Comparison of ENCODE assay signal across 9 cellular contexts in genomic region chr17:41734949-41735313, GRCh38. TPM values are rescaled to one million over a fixed set of nuclear protein-coding genes. Genes with fewer than 3 reads are reported as not detected.
A peak's percentile ranks its signal among the peaks of the same experiment; 100 is the strongest.
DNase-seq lines count a peak whose midpoint lies in the region; ATAC-seq and TF ChIP-seq lines count a peak whose summit lies in the region.
"Had no signal": no experiment of that assay in that cellular context is flagged by ENCODE, and none has a peak within 500 bp of the region (broad histone marks: within the 10 kb centered on the region; RNA-seq: fewer than 3 reads in every experiment).

No MANE protein-coding gene starts in this region.

- 3 to 4% methylated on average over 20 to 21 of the region's 23 CpGs for WGBS in testis, 2 donors

- H3K36me3 Mint-ChIP-seq in nephron progenitor cell (ENCODE audit: low read depth): no peaks in the 10 kb centered on the region
- H3K36me3 Mint-ChIP-seq in activated CD8-positive, alpha-beta T cell treated with anti-CD3 and anti-CD28 coated beads, Interleukin-2, amount 10 ng/mL, durations not matched to agents 7 days and 5 days (ENCODE audit: low read depth): no peaks in the 10 kb centered on the region

- peaks cover 16% of the 10 kb centered on the region for H3K4me1 ChIP-seq in testis

- peaks cover 79% of the 10 kb centered on the region for H3K27me3 Mint-ChIP-seq in nephron progenitor cell (ENCODE audit: low read depth, poor library complexity)
- H3K27me3 Mint-ChIP-seq in activated CD8-positive, alpha-beta T cell treated with anti-CD3 and anti-CD28 coated beads, Interleukin-2, amount 10 ng/mL, durations not matched to agents 7 days and 5 days (ENCODE audit: low read depth): peaks cover 52% of the 10 kb centered on the region

- intact Hi-C loops in testis (cut with DNase I; ENCODE audit: low total_unique reads): loop anchor here (10.0 kb wide), 1 partner anchor 60 kb away; no protein-coding TSS in a partner anchor

- ATAC-seq in HG03460 (IDR thresholded peaks at IDR 0.05; ENCODE audit: unreplicated experiment): no peak
- no peak for ATAC-seq in activated CD8-positive, alpha-beta T cell treated with anti-CD3 and anti-CD28 coated beads, Interleukin-2, amount 10 ng/mL, durations not matched to agents 7 days and 5 days
- no peak for ATAC-seq in HG02642 (IDR thresholded peaks at IDR 0.05; ENCODE audit: poor library complexity, unreplicated experiment)

- TF ChIP-seq CTCF in AG09309 (IDR thresholded peaks at IDR 0.05; ENCODE audit: control insufficient read depth, insufficient read depth, low read depth, low read length, missing control alignments) (no peak), LNCaP clone FGC (IDR thresholded peaks at IDR 0.05; ENCODE audit: control insufficient read depth, extremely low read depth, insufficient read depth) (no peak), epithelial cell of proximal tubule (conservative IDR thresholded peaks at IDR 0.05; ENCODE audit: low read depth, low read length) (no peak), nephron progenitor cell (IDR thresholded peaks at IDR 0.05) (no peak), testis (IDR thresholded peaks at IDR 0.05) (no peak)

- peak overlapping the region; percentile 38 for H3K4me3 ChIP-seq in AG09309 (ENCODE audit: control insufficient read depth, low read depth, low read length)
- H3K4me3 ChIP-seq in LNCaP clone FGC (ENCODE audit: low read depth, low read length): peak overlapping the region; percentile 57
- peak overlapping the region; percentile 55 for H3K4me3 ChIP-seq in epithelial cell of proximal tubule (ENCODE audit: low read depth, low read length)
- H3K4me3 ChIP-seq in testis: peak overlapping the region in 1 of 2 donors; percentile 55

- peak overlapping the region; percentile 89 for H3K4me3 Mint-ChIP-seq in nephron progenitor cell
- H3K4me3 Mint-ChIP-seq in activated CD8-positive, alpha-beta T cell treated with anti-CD3 and anti-CD28 coated beads, Interleukin-2, amount 10 ng/mL, durations not matched to agents 7 days and 5 days: no peak overlapping the region

- no peak for TF ChIP-seq POLR2A in testis (IDR thresholded peaks at IDR 0.05)

- H3K27ac Mint-ChIP-seq in nephron progenitor cell: no peak overlapping the region
- H3K27ac Mint-ChIP-seq in activated CD8-positive, alpha-beta T cell treated with anti-CD3 and anti-CD28 coated beads, Interleukin-2, amount 10 ng/mL, durations not matched to agents 7 days and 5 days: no peak overlapping the region

- H3K36me3 ChIP-seq in testis (ENCODE audit: low read depth, missing control alignments): no peaks in the 10 kb centered on the region

- no peaks in the 10 kb centered on the region for H3K9me3 Mint-ChIP-seq in nephron progenitor cell
- H3K9me3 Mint-ChIP-seq in activated CD8-positive, alpha-beta T cell treated with anti-CD3 and anti-CD28 coated beads, Interleukin-2, amount 10 ng/mL, durations not matched to agents 7 days and 5 days (ENCODE audit: insufficient read depth): no peaks in the 10 kb centered on the region

- POLR2A ChIA-PET in activated CD8-positive, alpha-beta T cell treated with anti-CD3 and anti-CD28 coated beads, Interleukin-2, amount 10 ng/mL, durations not matched to agents 7 days and 5 days (lab: Charles Lee): no interaction called here

- H3K27ac ChIP-seq in testis: no peak overlapping the region

- DNase-seq in AG09309 (ENCODE audit: low read depth): no peak
- DNase-seq in LNCaP clone FGC (ENCODE audit: low read depth): no peak
- DNase-seq in epithelial cell of proximal tubule (ENCODE audit: low read depth): no peak
- DNase-seq in nephron progenitor cell: no peak
- no peak for DNase-seq in activated CD8-positive, alpha-beta T cell treated with anti-CD3 and anti-CD28 coated beads, Interleukin-2, amount 10 ng/mL, durations not matched to agents 7 days and 5 days
- DNase-seq in testis: no peak
- DNase-seq: NCI-H1930 had no signal

- H3K27me3 ChIP-seq in testis: no peaks in the 10 kb centered on the region

- CTCF ChIA-PET in activated CD8-positive, alpha-beta T cell treated with anti-CD3 and anti-CD28 coated beads, Interleukin-2, amount 10 ng/mL, durations not matched to agents 7 days and 5 days (lab: Charles Lee): interaction anchor here (1.3 kb wide), 1 partner anchor 66 kb away, joined by 5 read pairs; no protein-coding TSS in a partner anchor

- peaks cover 47% of the 10 kb centered on the region for H3K4me1 Mint-ChIP-seq in nephron progenitor cell
- peaks cover 17% of the 10 kb centered on the region for H3K4me1 Mint-ChIP-seq in activated CD8-positive, alpha-beta T cell treated with anti-CD3 and anti-CD28 coated beads, Interleukin-2, amount 10 ng/mL, durations not matched to agents 7 days and 5 days (ENCODE audit: low read depth)

- no peaks in the 10 kb centered on the region for H3K9me3 ChIP-seq in testis

RNA-seq across cellular contexts. Expression of gene HAP1, which starts 0.5 kb away (rescaled TPM):
- total RNA-seq in epithelial cell of proximal tubule (0.06 and 0.14 TPM in 2 replicates), testis (1 to 10 TPM; 2.9 to 5.3 TPM)
- under 1 TPM; 0.08 to 0.11 TPM for total RNA-seq in activated CD8-positive, alpha-beta T cell treated with anti-CD3 and anti-CD28 coated beads, Interleukin-2, amount 10 ng/mL, durations not matched to agents 7 days and 5 days
- polyA plus RNA-seq in testis (ENCODE audit: insufficient read depth, low read depth, low replicate concordance): 1.9 TPM

RNA-seq across cellular contexts. Expression of gene GAST, which starts 22.8 kb away (rescaled TPM):
- not detected in 2 replicates for total RNA-seq in epithelial cell of proximal tubule
- not detected for total RNA-seq in activated CD8-positive, alpha-beta T cell treated with anti-CD3 and anti-CD28 coated beads, Interleukin-2, amount 10 ng/mL, durations not matched to agents 7 days and 5 days
- total RNA-seq in testis: not detected
- not detected for polyA plus RNA-seq in testis (ENCODE audit: insufficient read depth, low read depth, low replicate concordance)

RNA-seq across cellular contexts. Expression of gene EIF1, which starts 46.2 kb away (rescaled TPM):
- 59.0 and 86.7 TPM in 2 replicates for total RNA-seq in epithelial cell of proximal tubule
- 100 to 1,000 TPM; 661 to 670 TPM for total RNA-seq in activated CD8-positive, alpha-beta T cell treated with anti-CD3 and anti-CD28 coated beads, Interleukin-2, amount 10 ng/mL, durations not matched to agents 7 days and 5 days
- total RNA-seq in testis: 100 to 1,000 TPM; 274 to 338 TPM
- polyA plus RNA-seq in testis (ENCODE audit: insufficient read depth, low read depth, low replicate concordance): 1,078 TPM

RNA-seq across cellular contexts. Expression of gene JUP, which starts 51.6 kb away (rescaled TPM):
- total RNA-seq in epithelial cell of proximal tubule (314 and 425 TPM in 2 replicates), testis (10 to 100 TPM; 36.8 to 38.9 TPM)
- total RNA-seq in activated CD8-positive, alpha-beta T cell treated with anti-CD3 and anti-CD28 coated beads, Interleukin-2, amount 10 ng/mL, durations not matched to agents 7 days and 5 days: 1 to 10 TPM; 5.2 to 6.0 TPM
- polyA plus RNA-seq in testis (ENCODE audit: insufficient read depth, low read depth, low replicate concordance): 22.5 TPM
